ENCODE assay signal across 27 cellular contexts in the genomic region with DNA sequence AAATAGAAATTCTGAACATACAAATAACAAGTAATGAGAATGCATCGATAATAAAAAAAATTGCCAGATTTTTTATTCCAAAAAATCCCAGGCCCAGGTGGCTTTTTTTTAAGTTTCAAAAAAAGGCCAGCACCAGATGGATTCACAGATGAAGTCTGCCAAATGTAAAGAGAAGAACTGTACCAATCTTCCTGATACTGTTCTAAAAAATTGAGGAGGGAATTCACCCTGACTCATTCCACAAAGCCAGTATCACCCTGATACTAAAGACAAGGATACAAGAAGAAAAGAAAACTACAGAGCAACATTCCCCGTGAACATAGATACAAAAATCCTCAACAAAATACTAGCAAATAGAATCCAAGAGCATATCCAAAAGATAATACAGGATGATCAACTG. TPM values are rescaled to one million over a fixed set of nuclear protein-coding genes. Genes with fewer than 3 reads are reported as not detected.
DNase-seq lines count a peak whose midpoint lies in the region; ATAC-seq lines count a peak whose summit lies in the region.
"Had no signal": no experiment of that assay in that cellular context is flagged by ENCODE, and none has a peak within 500 bp of the region (broad histone marks: within the 10 kb centered on the region; RNA-seq: fewer than 3 reads in every experiment).

No MANE protein-coding gene starts in this region.

- POLR2A ChIA-PET in CD4-positive, alpha-beta memory T cell (lab: Charles Lee; ENCODE audit: partially characterized antibody) = no interaction called here

- CTCF ChIA-PET in CD4-positive, alpha-beta memory T cell (lab: Charles Lee; ENCODE audit: partially characterized antibody) = no interaction called here

- no peaks in the 10 kb centered on the region for H3K27me3 ChIP-seq in CD4-positive, alpha-beta memory T cell (ENCODE audit: insufficient read depth, low read length)
- H3K27me3 ChIP-seq: brain microvascular endothelial cell, tibial nerve had no signal

- H3K9me3 Mint-ChIP-seq in activated CD4-positive, alpha-beta T cell treated with anti-CD3 and anti-CD28 coated beads, Interleukin-2, amount 10 ng/mL, durations not matched to agents 24 days and 14 days = peaks cover 21% of the 10 kb centered on the region
- peaks cover 3 to 41% (median 20%) of the 10 kb centered on the region in 8 donors for H3K9me3 Mint-ChIP-seq in CD4-positive, alpha-beta memory T cell
- H3K9me3 Mint-ChIP-seq in activated T-helper 1 cell treated with anti-CD3 and anti-CD28 coated beads, Interleukin-12 subunit alpha, Interleukin-12 subunit beta, Interleukin-2, Interleukin-4 antibody, amounts not matched to agents 30 ng/mL and 10 ng/mL and 1 ng/mL, durations not matched to agents 14 hours and 24 hours and 36 hours = peaks cover 18% of the 10 kb centered on the region
- peaks cover 0 to 11% (median 4%) of the 10 kb centered on the region in 6 donors for H3K9me3 Mint-ChIP-seq in immature natural killer cell

- H3K4me1 ChIP-seq in CD4-positive, alpha-beta memory T cell (ENCODE audit: insufficient read depth, low read length) = peaks cover 56% of the 10 kb centered on the region
- H3K4me1 ChIP-seq: tibial nerve had no signal

- no peak overlapping the region for H3K4me3 ChIP-seq in CD4-positive, alpha-beta memory T cell (ENCODE audit: low read length in 2 of 2)
- H3K4me3 ChIP-seq: PC-9, tibial nerve had no signal

- ATAC-seq in HG02678 (IDR thresholded peaks at IDR 0.05; ENCODE audit: unreplicated experiment) = no peak
- ATAC-seq: left ventricle myocardium superior had no signal

- H3K4me1 Mint-ChIP-seq in activated CD4-positive, alpha-beta T cell treated with anti-CD3 and anti-CD28 coated beads, Interleukin-2, amount 10 ng/mL, durations not matched to agents 24 days and 14 days = peaks cover 56% of the 10 kb centered on the region
- H3K4me1 Mint-ChIP-seq in CD4-positive, alpha-beta memory T cell = peaks cover 49 to 62% (median 53%) of the 10 kb centered on the region in 4 donors
- H3K4me1 Mint-ChIP-seq in activated T-helper 1 cell treated with anti-CD3 and anti-CD28 coated beads, Interleukin-12 subunit alpha, Interleukin-12 subunit beta, Interleukin-2, Interleukin-4 antibody, amounts not matched to agents 30 ng/mL and 10 ng/mL and 1 ng/mL, durations not matched to agents 14 hours and 24 hours and 36 hours (ENCODE audit: low read depth) = peaks cover 71% of the 10 kb centered on the region
- H3K4me1 Mint-ChIP-seq in immature natural killer cell = peaks cover 51 to 55% of the 10 kb centered on the region in 2 donors

- no peaks in the 10 kb centered on the region for H3K9me3 ChIP-seq in CD4-positive, alpha-beta memory T cell (ENCODE audit: control insufficient read depth in 1 of 2, low read length in 2 of 2)
- H3K9me3 ChIP-seq: tibial nerve had no signal

- no peak overlapping the region for H3K27ac ChIP-seq in CD4-positive, alpha-beta memory T cell (ENCODE audit: low read depth, low read length)
- H3K27ac ChIP-seq: brain microvascular endothelial cell, epithelial cell of prostate, PC-9, tibial nerve had no signal

- H3K27me3 Mint-ChIP-seq in activated CD4-positive, alpha-beta T cell treated with anti-CD3 and anti-CD28 coated beads, Interleukin-2, amount 10 ng/mL, durations not matched to agents 24 days and 14 days = peaks cover 36% of the 10 kb centered on the region
- no peaks in the 10 kb centered on the region for H3K27me3 Mint-ChIP-seq in CD4-positive, alpha-beta memory T cell
- H3K27me3 Mint-ChIP-seq in activated T-helper 1 cell treated with anti-CD3 and anti-CD28 coated beads, Interleukin-12 subunit alpha, Interleukin-12 subunit beta, Interleukin-2, Interleukin-4 antibody, amounts not matched to agents 30 ng/mL and 10 ng/mL and 1 ng/mL, durations not matched to agents 14 hours and 24 hours and 36 hours (ENCODE audit: insufficient read depth) = peaks cover 12% of the 10 kb centered on the region
- H3K27me3 Mint-ChIP-seq in immature natural killer cell (ENCODE audit: low read depth in 3 of 3) = peaks cover 0 to 4% (median 0%) of the 10 kb centered on the region in 3 donors

- peak overlapping the region; percentile 47 for H3K4me3 Mint-ChIP-seq in activated CD4-positive, alpha-beta T cell treated with anti-CD3 and anti-CD28 coated beads, Interleukin-2, amount 10 ng/mL, durations not matched to agents 24 days and 14 days
- peak overlapping the region in 6 of 8 donors; percentile 20 to 67 (median 58) for H3K4me3 Mint-ChIP-seq in CD4-positive, alpha-beta memory T cell
- peak overlapping the region; percentile 53 for H3K4me3 Mint-ChIP-seq in activated T-helper 1 cell treated with anti-CD3 and anti-CD28 coated beads, Interleukin-12 subunit alpha, Interleukin-12 subunit beta, Interleukin-2, Interleukin-4 antibody, amounts not matched to agents 30 ng/mL and 10 ng/mL and 1 ng/mL, durations not matched to agents 14 hours and 24 hours and 36 hours
- peak overlapping the region; percentile 36 to 65 (median 53) for H3K4me3 Mint-ChIP-seq in immature natural killer cell
- H3K4me3 Mint-ChIP-seq: IgD-negative memory B cell had no signal

- intact Hi-C loops in activated CD4-positive, alpha-beta T cell treated with anti-CD3 and anti-CD28 coated beads, Interleukin-2, amount 10 ng/mL, durations not matched to agents 24 days and 14 days (cut with micrococcal nuclease) = loop anchor here (1.0 to 2.0 kb wide), 5 partner anchors 52 to 210 kb away; partner anchors contain the start of gene CXCR6
- intact Hi-C loops in CD4-positive, alpha-beta memory T cell (cut with micrococcal nuclease) = no loop called here
- intact Hi-C loops in activated T-helper 1 cell treated with anti-CD3 and anti-CD28 coated beads, Interleukin-12 subunit alpha, Interleukin-12 subunit beta, Interleukin-2, Interleukin-4 antibody, amounts not matched to agents 30 ng/mL and 10 ng/mL and 1 ng/mL, durations not matched to agents 14 hours and 24 hours and 36 hours (cut with micrococcal nuclease) = loop anchor here (2.0 to 10.0 kb wide), 3 partner anchors 52 to 476 kb away; partner anchors contain the start of genes LIMD1 and SACM1L

- peaks cover 20% of the 10 kb centered on the region for H3K36me3 Mint-ChIP-seq in activated CD4-positive, alpha-beta T cell treated with anti-CD3 and anti-CD28 coated beads, Interleukin-2, amount 10 ng/mL, durations not matched to agents 24 days and 14 days (ENCODE audit: low read depth)
- H3K36me3 Mint-ChIP-seq in CD4-positive, alpha-beta memory T cell = peaks cover 0 to 8% of the 10 kb centered on the region in 2 donors
- peaks cover 20% of the 10 kb centered on the region for H3K36me3 Mint-ChIP-seq in activated T-helper 1 cell treated with anti-CD3 and anti-CD28 coated beads, Interleukin-12 subunit alpha, Interleukin-12 subunit beta, Interleukin-2, Interleukin-4 antibody, amounts not matched to agents 30 ng/mL and 10 ng/mL and 1 ng/mL, durations not matched to agents 14 hours and 24 hours and 36 hours (ENCODE audit: low read depth)
- peaks cover 0 to 10% (median 3%) of the 10 kb centered on the region in 3 donors for H3K36me3 Mint-ChIP-seq in immature natural killer cell

- peak overlapping the region; percentile 68 for H3K27ac Mint-ChIP-seq in activated CD4-positive, alpha-beta T cell treated with anti-CD3 and anti-CD28 coated beads, Interleukin-2, amount 10 ng/mL, durations not matched to agents 24 days and 14 days
- peak overlapping the region in 6 of 7 donors; percentile 17 to 91 (median 65) for H3K27ac Mint-ChIP-seq in CD4-positive, alpha-beta memory T cell
- peak overlapping the region; percentile 96 for H3K27ac Mint-ChIP-seq in activated T-helper 1 cell treated with anti-CD3 and anti-CD28 coated beads, Interleukin-12 subunit alpha, Interleukin-12 subunit beta, Interleukin-2, Interleukin-4 antibody, amounts not matched to agents 30 ng/mL and 10 ng/mL and 1 ng/mL, durations not matched to agents 14 hours and 24 hours and 36 hours
- H3K27ac Mint-ChIP-seq in immature natural killer cell = peak overlapping the region in 5 of 6 donors; percentile 53 to 90 (median 64)

- no peak for DNase-seq in activated CD4-positive, alpha-beta T cell treated with anti-CD3 and anti-CD28 coated beads, Interleukin-2, amount 10 ng/mL, durations not matched to agents 24 days and 14 days
- no peak for DNase-seq in activated CD4-positive, alpha-beta T cell treated with anti-CD3 and anti-CD28 coated beads for 4 hours
- DNase-seq in CD4-positive, alpha-beta memory T cell = no peak
- no peak for DNase-seq in activated T-helper 1 cell treated with anti-CD3 and anti-CD28 coated beads, Interleukin-12 subunit alpha, Interleukin-12 subunit beta, Interleukin-2, Interleukin-4 antibody, amounts not matched to agents 30 ng/mL and 10 ng/mL and 1 ng/mL, durations not matched to agents 14 hours and 24 hours and 36 hours (ENCODE audit: low spot score)
- DNase-seq in immature natural killer cell (no peak), HCEC 1CT (no peak), NCI-H1417 treated with DMSO at 0.1 percent for 48 hours (lab: John Stamatoyannopoulos, UW) (no peak)
- DNase-seq: activated effector memory CD4-positive, alpha-beta T cell treated with Interleukin-2 at 50 U/mL for 16 hours; brain microvascular endothelial cell; COR-L47; GDM1; H7; islet precursor cell; left ventricle myocardium superior; NCI-H1092 treated with DMSO at 0.1 percent for 48 hours; NCI-H1930; NCI-H526; PC-9; Right ventricle myocardium superior had no signal

- no peaks in the 10 kb centered on the region for H3K36me3 ChIP-seq in CD4-positive, alpha-beta memory T cell (ENCODE audit: insufficient read depth, low read length)
- H3K36me3 ChIP-seq: brain microvascular endothelial cell, tibial nerve had no signal

RNA-seq across cellular contexts. Expression of gene XCR1, which starts 43.9 kb away (rescaled TPM):
- 0.05 TPM in 1 of 2 replicates, not detected in the other for total RNA-seq in activated CD4-positive, alpha-beta T cell treated with anti-CD3 and anti-CD28 coated beads, Interleukin-2, amount 10 ng/mL, durations not matched to agents 24 days and 14 days
- total RNA-seq in CD4-positive, alpha-beta memory T cell = not detected
- polyA plus RNA-seq in CD4-positive, alpha-beta memory T cell = not detected
- total RNA-seq in activated T-helper 1 cell treated with anti-CD3 and anti-CD28 coated beads, Interleukin-12 subunit alpha, Interleukin-12 subunit beta, Interleukin-2, Interleukin-4 antibody, amounts not matched to agents 30 ng/mL and 10 ng/mL and 1 ng/mL, durations not matched to agents 14 hours and 24 hours and 36 hours = 0.05 and 0.08 TPM in 2 replicates
- polyA plus RNA-seq in immature natural killer cell = under 1 TPM in 2 of 3 donors, not detected in 1; 0.04 to 0.26 TPM
- total RNA-seq: A172; activated CD8-positive, alpha-beta memory T cell treated with anti-CD3 and anti-CD28 coated beads for 36 hours; chondrocyte; H7; left ventricle myocardium superior; osteoblast; Right ventricle myocardium superior; tibial nerve had no signal
- polyA plus RNA-seq: IgD-negative memory B cell had no signal
